In the genomic region with DNA sequence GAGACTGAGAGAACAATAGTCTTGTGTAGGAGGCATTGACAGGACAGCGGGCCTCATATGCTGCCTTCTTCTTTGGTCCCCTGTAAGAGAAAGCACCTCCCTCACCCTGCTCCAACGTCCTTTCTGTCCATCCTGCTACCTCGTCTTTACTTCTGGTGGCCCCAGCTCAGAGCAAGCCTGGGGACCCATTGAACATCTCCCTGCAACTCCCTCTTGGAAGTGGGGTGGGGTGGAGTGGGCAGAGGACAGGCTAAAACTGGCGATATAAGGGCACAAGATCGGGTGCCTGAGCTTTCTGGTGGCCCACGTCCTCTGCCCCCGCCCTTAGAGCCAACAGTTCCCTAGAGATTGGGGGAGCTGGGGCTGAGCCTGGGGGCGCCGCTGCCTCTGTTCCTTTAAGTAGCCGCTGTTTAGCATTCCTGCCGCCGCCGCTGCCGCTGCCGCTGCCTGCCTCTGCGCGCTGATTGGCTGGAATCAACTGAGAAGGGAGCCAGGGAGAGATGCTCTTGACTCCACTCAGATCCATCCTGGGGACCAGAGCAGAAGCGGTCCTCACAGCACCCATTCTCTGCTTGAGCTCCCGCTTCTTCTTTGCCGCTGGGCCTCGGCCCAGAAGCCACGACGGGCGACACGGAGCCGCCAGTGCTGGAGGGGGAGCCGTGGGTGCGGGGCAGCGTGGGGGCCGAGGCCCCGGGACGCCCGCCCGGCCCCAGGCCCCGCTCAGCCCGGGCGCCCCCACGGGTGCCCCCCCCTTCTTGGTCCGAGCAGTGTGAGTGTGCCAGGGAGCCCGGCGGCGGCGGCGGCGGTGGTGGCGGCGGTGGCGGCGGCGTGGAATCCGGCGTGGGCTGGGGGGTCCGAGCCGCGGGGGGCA, we compare ENCODE assay signal across 8 cellular contexts. TPM values are rescaled to one million over a fixed set of nuclear protein-coding genes. Genes with fewer than 3 reads are reported as not detected.
DNase-seq lines count a peak whose midpoint lies in the region; FAIRE-seq and TF ChIP-seq lines count a peak whose summit lies in the region.

Gene DLG3, plus strand, starts transcription at position 510 of the 871 bp plus-strand sequence. CDS start 367 bp downstream, outside the sequence.

- peak within 1 kb of the TSS; percentile 63 for H3K4me3 Mint-ChIP-seq in activated naive CD8-positive, alpha-beta T cell

- no peak for TF ChIP-seq POLR2A in NB4 (IDR thresholded peaks at IDR 0.05; ENCODE audit: extremely low read depth, insufficient read length)
- TF ChIP-seq POLR2A in sigmoid colon (IDR thresholded peaks at IDR 0.05): no peak

- H3K4me1 Mint-ChIP-seq in activated naive CD8-positive, alpha-beta T cell (ENCODE audit: low read depth): no peaks in the 10 kb centered on the region

- peak; percentile 63 for DNase-seq in ELR (ENCODE audit: low read depth)
- DNase-seq in NB4 (ENCODE audit: low read depth): peak; percentile 22
- DNase-seq in hepatic stellate cell (ENCODE audit: low spot score): peak; percentile 80
- DNase-seq in sigmoid colon: no peak
- DNase-seq in effector CD4-positive, alpha-beta T cell: no peak
- DNase-seq in GM19239 (ENCODE audit: insufficient read length, low spot score): no peak
- DNase-seq in NOMO-1 treated with DMSO at 0.1 percent for 48 hours (lab: John Stamatoyannopoulos, UW; ENCODE audit: unreplicated experiment): no peak

- H3K27me3 ChIP-seq in sigmoid colon: peaks cover 7 to 17% (median 9%) of the 10 kb centered on the region in 3 donors

- FAIRE-seq in GM19239 (lab: Jason Lieb, UNC): no peak

- no peaks in the 10 kb centered on the region for H3K9me3 ChIP-seq in sigmoid colon

- TF ChIP-seq CTCF in NB4 (IDR thresholded peaks at IDR 0.05; ENCODE audit: low read depth, low read length) (no peak), sigmoid colon (IDR thresholded peaks at IDR 0.05) (no peak)

- H3K4me3 ChIP-seq in NB4 (ENCODE audit: low read depth, low read length) (no peak within 1 kb of the TSS), sigmoid colon (peak within 1 kb of the TSS in 3 of 4 donors; percentile 7 to 32 (median 21))

- no peak for TF ChIP-seq EP300 in sigmoid colon (IDR thresholded peaks at IDR 0.05)

- no peak within 1 kb of the TSS for H3K27ac Mint-ChIP-seq in activated naive CD8-positive, alpha-beta T cell

- WGBS in sigmoid colon, 2 donors: 4 to 5% methylated on average over 55 of the region's 55 CpGs

- no peak within 1 kb of the TSS for H3K27ac ChIP-seq in sigmoid colon

- H3K27me3 Mint-ChIP-seq in activated naive CD8-positive, alpha-beta T cell: peaks cover 7% of the 10 kb centered on the region

- H3K4me1 ChIP-seq in sigmoid colon: peaks cover 0 to 8% (median 5%) of the 10 kb centered on the region in 4 donors

- H3K36me3 Mint-ChIP-seq in activated naive CD8-positive, alpha-beta T cell: no peaks in the 10 kb centered on the region

- intact Hi-C loops in sigmoid colon (cut with DNase I): no loop called here

- no peaks in the 10 kb centered on the region for H3K36me3 ChIP-seq in sigmoid colon

- no peaks in the 10 kb centered on the region for H3K9me3 Mint-ChIP-seq in activated naive CD8-positive, alpha-beta T cell (ENCODE audit: low read depth)

RNA-seq across cellular contexts. Expression of gene DLG3, which starts in this region (rescaled TPM):
- 10 to 100 TPM; 12.5 to 24.0 (median 21.6) TPM for total RNA-seq in sigmoid colon
- polyA plus RNA-seq in sigmoid colon: 10 to 100 TPM; 24.0 to 35.2 (median 32.8) TPM

Comparison
In these comparisons a context has a peak if more than half of its experiments do, and no peak if none do; other contexts are left out.
1. DNase-seq: peak in ELR (single experiment), NB4 (single experiment) and hepatic stellate cell (single experiment); none in sigmoid colon (single experiment), effector CD4-positive, alpha-beta T cell (single experiment), GM19239 (single experiment) and NOMO-1 treated with DMSO at 0.1 percent for 48 hours (single experiment).